Comparison of ENCODE assay signal across 17 cellular contexts in genomic region chr12:89424846-89425245, GRCh38.
DNase-seq lines count a peak whose midpoint lies in the region; ATAC-seq and TF ChIP-seq lines count a peak whose summit lies in the region.
"Had no signal": no experiment of that assay in that cellular context is flagged by ENCODE, and none has a peak within 500 bp of the region (broad histone marks: within the 10 kb centered on the region; RNA-seq: fewer than 3 reads in every experiment).

No MANE protein-coding gene starts in this region.

- ATAC-seq in aorta (ENCODE audit: low FRiP score), result no peak
- no peak for ATAC-seq in activated T-cell treated with anti-CD3 and anti-CD28 coated beads, Interleukin-2, amount 50 U/mL, for 72 hours (replicated peaks in 1 of 2)

- no peaks in the 10 kb centered on the region for H3K9me3 Mint-ChIP-seq in CD4-positive, alpha-beta memory T cell
- H3K9me3 Mint-ChIP-seq in activated T-cell treated with anti-CD3 and anti-CD28 coated beads, Interleukin-2, amount 50 U/mL, for 72 hours, result no peaks in the 10 kb centered on the region
- H3K9me3 Mint-ChIP-seq: CD4-positive, alpha-beta T cell; CD8-positive, alpha-beta memory T cell had no signal

- H2AFZ ChIP-seq in MM.1S (ENCODE audit: low read length), result no peak overlapping the region
- H2AFZ ChIP-seq in mesenchymal stem cell (ENCODE audit: low read depth, low read length), result peak overlapping the region; percentile 14

- H3K4me1 Mint-ChIP-seq in CD4-positive, alpha-beta memory T cell, result peaks cover 23 to 34% (median 29%) of the 10 kb centered on the region in 4 donors
- peaks cover 23% of the 10 kb centered on the region for H3K4me1 Mint-ChIP-seq in activated T-cell treated with anti-CD3 and anti-CD28 coated beads, Interleukin-2, amount 50 U/mL, for 72 hours (ENCODE audit: low read depth)

- H3K27me3 ChIP-seq in MM.1S (replicated peaks; ENCODE audit: insufficient read depth, low read length) (no peaks in the 10 kb centered on the region), mesenchymal stem cell (ENCODE audit: control insufficient read depth in 1 of 2, insufficient read depth in 1 of 2, low read length in 2 of 2) (no peaks in the 10 kb centered on the region), aorta (ENCODE audit: control insufficient read depth in 1 of 2, insufficient read depth in 2 of 2, low read length in 1 of 2) (no peaks in the 10 kb centered on the region)
- no peaks in the 10 kb centered on the region for H3K27me3 ChIP-seq in CD4-positive, alpha-beta memory T cell (ENCODE audit: insufficient read depth, low read length)
- H3K27me3 ChIP-seq: BE2C, BLaER1 had no signal

- H2BK120ac ChIP-seq in mesenchymal stem cell (ENCODE audit: low read depth, low read length), result no peak overlapping the region

- POLR2A ChIA-PET in HEK293 (lab: Yijun Ruan, JAX), result no interaction called here
- POLR2A ChIA-PET in CD4-positive, alpha-beta memory T cell (lab: Charles Lee; ENCODE audit: partially characterized antibody), result no interaction called here

- H3K79me1 ChIP-seq in mesenchymal stem cell (replicated peaks; ENCODE audit: low read length, poor library complexity, severe bottlenecking), result no peaks in the 10 kb centered on the region

- CTCF ChIA-PET in HEK293 (lab: Yijun Ruan, JAX), result no interaction called here
- CTCF ChIA-PET in CD4-positive, alpha-beta memory T cell (lab: Charles Lee; ENCODE audit: partially characterized antibody), result no interaction called here

- peaks cover 12% of the 10 kb centered on the region for H3F3A ChIP-seq in MM.1S (ENCODE audit: insufficient read depth, low read length)

- H3K4me1 ChIP-seq in HEK293 (ENCODE audit: control insufficient read depth, insufficient read depth, low read length) (no peaks in the 10 kb centered on the region), MM.1S (ENCODE audit: low read length) (peaks cover 12% of the 10 kb centered on the region), mesenchymal stem cell (ENCODE audit: control insufficient read depth, insufficient read depth, low read depth, low read length) (peaks cover 2% of the 10 kb centered on the region), aorta (ENCODE audit: control insufficient read depth in 1 of 2, insufficient read depth in 2 of 2, low read length in 2 of 2) (no peaks in the 10 kb centered on the region)
- H3K4me1 ChIP-seq in CD4-positive, alpha-beta memory T cell (ENCODE audit: insufficient read depth, low read length), result peaks cover 27% of the 10 kb centered on the region
- H3K4me1 ChIP-seq: BE2C, BLaER1 had no signal

- H3K4me2 ChIP-seq in MM.1S (ENCODE audit: low read depth, low read length) (no peak overlapping the region), mesenchymal stem cell (ENCODE audit: low read length, poor library complexity, severe bottlenecking) (no peak overlapping the region)
- H3K4me2 ChIP-seq: BLaER1 had no signal

- no peaks in the 10 kb centered on the region for H3K9me2 ChIP-seq in MM.1S (replicated peaks; ENCODE audit: insufficient read depth, low read length)

- no peak overlapping the region for H3K4ac ChIP-seq in mesenchymal stem cell (ENCODE audit: low read depth in 1 of 2, low read length in 2 of 2)

- no peak overlapping the region for H3K23ac ChIP-seq in mesenchymal stem cell (ENCODE audit: low read length in 2 of 2)

- no peak overlapping the region for H3K14ac ChIP-seq in mesenchymal stem cell (ENCODE audit: low read length in 2 of 2)

- H3K79me2 ChIP-seq in MM.1S (ENCODE audit: low read length), result no peaks in the 10 kb centered on the region

- no peaks in the 10 kb centered on the region for H4K20me1 ChIP-seq in MM.1S (ENCODE audit: insufficient read depth, low read length)
- H4K20me1 ChIP-seq: BLaER1 had no signal

- H3K4me3 Mint-ChIP-seq in CD4-positive, alpha-beta memory T cell, result no peak overlapping the region
- H3K4me3 Mint-ChIP-seq in activated T-cell treated with anti-CD3 and anti-CD28 coated beads, Interleukin-2, amount 50 U/mL, for 72 hours, result no peak overlapping the region
- H3K4me3 Mint-ChIP-seq: CD4-positive, alpha-beta T cell; CD8-positive, alpha-beta memory T cell had no signal

- no peak overlapping the region for H2BK5ac ChIP-seq in mesenchymal stem cell (ENCODE audit: low read depth, low read length, poor library complexity, severe bottlenecking)

- TF ChIP-seq CTCF in HEK293 (tag by site-specific recombination; IDR thresholded peaks at IDR 0.05), result no peak
- no peak for TF ChIP-seq CTCF in MM.1S (IDR thresholded peaks at IDR 0.05; ENCODE audit: low read length)

- DNase-seq in MM.1S, result no peak
- DNase-seq in mesenchymal stem cell, result no peak
- peak; percentile 10 for DNase-seq in smooth muscle cell of the brain vasculature (ENCODE audit: low read depth, low spot score)
- DNase-seq in CD4-positive, alpha-beta memory T cell, result no peak
- DNase-seq in NCI-H1105 treated with DMSO at 0.1 percent for 48 hours (lab: John Stamatoyannopoulos, UW), result no peak
- DNase-seq in aorta, result no peak
- DNase-seq in activated T-cell treated with anti-CD3 and anti-CD28 coated beads, Interleukin-2, amount 50 U/mL, for 72 hours, result no peak
- DNase-seq: 8988T; ACHN; BE2C; C1 segment of cervical spinal cord; CD4-positive, alpha-beta T cell; CD8-positive, alpha-beta memory T cell; COR-L47; DMS79 treated with DMSO at 0.1 percent for 48 hours had no signal

- H3K9me3 ChIP-seq in HEK293 (ENCODE audit: control insufficient read depth, insufficient read depth, low read depth, low read length) (no peaks in the 10 kb centered on the region), MM.1S (replicated peaks; ENCODE audit: insufficient read depth, low read length) (no peaks in the 10 kb centered on the region), mesenchymal stem cell (ENCODE audit: control insufficient read depth, low read length) (no peaks in the 10 kb centered on the region), aorta (ENCODE audit: control insufficient read depth, low read length) (no peaks in the 10 kb centered on the region)
- H3K9me3 ChIP-seq in CD4-positive, alpha-beta memory T cell (ENCODE audit: control insufficient read depth in 1 of 2, low read length in 2 of 2), result no peaks in the 10 kb centered on the region
- H3K9me3 ChIP-seq: BE2C, BLaER1 had no signal

- H3K27ac ChIP-seq in HEK293 (ENCODE audit: extremely low read depth, low read depth, low read length), result no peak overlapping the region
- H3K27ac ChIP-seq in MM.1S (ENCODE audit: low read length), result no peak overlapping the region
- no peak overlapping the region for H3K27ac ChIP-seq in mesenchymal stem cell (ENCODE audit: low read length, poor library complexity, severe bottlenecking)
- H3K27ac ChIP-seq in CD4-positive, alpha-beta memory T cell (ENCODE audit: low read depth, low read length), result no peak overlapping the region
- H3K27ac ChIP-seq in aorta (ENCODE audit: low read depth in 1 of 2, low read length in 2 of 2), result no peak overlapping the region
- H3K27ac ChIP-seq: BLaER1 had no signal

- H3K27me3 Mint-ChIP-seq in CD4-positive, alpha-beta memory T cell, result no peaks in the 10 kb centered on the region
- no peaks in the 10 kb centered on the region for H3K27me3 Mint-ChIP-seq in activated T-cell treated with anti-CD3 and anti-CD28 coated beads, Interleukin-2, amount 50 U/mL, for 72 hours (ENCODE audit: low read depth)
- H3K27me3 Mint-ChIP-seq: CD4-positive, alpha-beta T cell; CD8-positive, alpha-beta memory T cell had no signal

- H3K36me3 ChIP-seq in HEK293 (ENCODE audit: control insufficient read depth in 2 of 2, insufficient read depth in 1 of 2, low read length in 2 of 2), result peaks cover 0 to 3% of the 10 kb centered on the region in 2 experiments; a peak in 1 of 3 replicates
- H3K36me3 ChIP-seq in MM.1S (replicated peaks; ENCODE audit: insufficient read depth, low read length), result no peaks in the 10 kb centered on the region
- peaks cover 0 to 6% of the 10 kb centered on the region in 2 experiments for H3K36me3 ChIP-seq in mesenchymal stem cell (ENCODE audit: control insufficient read depth in 1 of 2, insufficient read depth in 2 of 2, low read depth in 1 of 2, low read length in 2 of 2)
- no peaks in the 10 kb centered on the region for H3K36me3 ChIP-seq in CD4-positive, alpha-beta memory T cell (ENCODE audit: insufficient read depth, low read length)
- H3K36me3 ChIP-seq in aorta (ENCODE audit: control insufficient read depth in 1 of 2, insufficient read depth in 2 of 2, low read length in 1 of 2), result peaks cover 0 to 3% of the 10 kb centered on the region in 2 donors
- H3K36me3 ChIP-seq: BE2C had no signal

- 0 out of 2 replicates have a peak overlapping the region, but pooled peaks have one; percentile 2 for H3K9ac ChIP-seq in MM.1S (ENCODE audit: low read length)
- no peak overlapping the region for H3K9ac ChIP-seq in mesenchymal stem cell (ENCODE audit: low read length)
- H3K9ac ChIP-seq: BLaER1 had no signal

- no peak overlapping the region for H3K27ac Mint-ChIP-seq in CD4-positive, alpha-beta memory T cell
- no peak overlapping the region for H3K27ac Mint-ChIP-seq in activated T-cell treated with anti-CD3 and anti-CD28 coated beads, Interleukin-2, amount 50 U/mL, for 72 hours
- H3K27ac Mint-ChIP-seq: CD4-positive, alpha-beta T cell; CD8-positive, alpha-beta memory T cell had no signal

- no peak overlapping the region for H2BK15ac ChIP-seq in mesenchymal stem cell (ENCODE audit: low read depth, poor library complexity, severe bottlenecking)

- H3K4me3 ChIP-seq in HEK293 (ENCODE audit: low read depth, low read length), result no peak overlapping the region
- no peak overlapping the region for H3K4me3 ChIP-seq in MM.1S (ENCODE audit: low read length)
- H3K4me3 ChIP-seq in mesenchymal stem cell (ENCODE audit: insufficient read depth in 1 of 2, low read depth in 1 of 2, low read length in 2 of 2), result no peak overlapping the region
- H3K4me3 ChIP-seq in CD4-positive, alpha-beta memory T cell (ENCODE audit: low read length in 2 of 2), result no peak overlapping the region
- H3K4me3 ChIP-seq in aorta (ENCODE audit: low read length in 2 of 2), result no peak overlapping the region
- H3K4me3 ChIP-seq: BLaER1 had no signal

- H4K91ac ChIP-seq in mesenchymal stem cell (ENCODE audit: low read length), result no peak overlapping the region

- intact Hi-C loops in CD4-positive, alpha-beta memory T cell (cut with micrococcal nuclease), result no loop called here
- intact Hi-C loops in aorta (cut with DNase I), result no loop called here

- H2BK12ac ChIP-seq in mesenchymal stem cell (ENCODE audit: low read length in 2 of 2), result no peak overlapping the region

- WGBS in mesenchymal stem cell, result 97% methylated on average over 2 of the region's 2 CpGs
- WGBS in aorta, 2 donors, result 91 to 97% methylated on average over 2 of the region's 2 CpGs

- H2AK5ac ChIP-seq in mesenchymal stem cell (ENCODE audit: low read length, severe bottlenecking), result no peak overlapping the region

- no peak overlapping the region for H3K18ac ChIP-seq in mesenchymal stem cell (ENCODE audit: low read depth in 1 of 2, low read length in 2 of 2)

- peaks cover 25 to 29% of the 10 kb centered on the region in 2 donors for H3K36me3 Mint-ChIP-seq in CD4-positive, alpha-beta memory T cell
- peaks cover 7 to 8% of the 10 kb centered on the region in 2 donors for H3K36me3 Mint-ChIP-seq in activated T-cell treated with anti-CD3 and anti-CD28 coated beads, Interleukin-2, amount 50 U/mL, for 72 hours (ENCODE audit: insufficient read depth in 2 of 2)

- H4K8ac ChIP-seq in mesenchymal stem cell (ENCODE audit: low read length), result no peak overlapping the region
